ENCODE assay signal across 1 cellular context in the genomic region with DNA sequence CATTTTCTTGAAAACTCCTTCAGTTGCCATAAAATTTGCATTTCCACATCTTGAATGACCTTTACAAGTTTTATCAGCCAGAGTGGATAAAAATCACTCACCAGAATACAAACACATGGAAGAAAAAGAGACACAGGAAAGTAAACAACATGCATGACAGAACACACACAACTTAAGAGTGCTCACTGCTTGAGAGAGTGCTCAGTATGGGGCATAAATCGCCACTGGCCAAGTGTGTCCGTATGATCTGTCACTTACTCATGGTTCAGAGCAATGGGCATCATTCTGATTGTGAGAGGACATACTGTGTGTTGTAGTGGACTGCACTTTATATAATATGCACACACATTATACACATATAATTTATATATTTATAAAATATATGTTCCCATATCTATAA.
TF ChIP-seq lines count a peak whose summit lies in the region.

No MANE protein-coding gene starts in this region.

TF ChIP-seq in GM23338, 12 proteins besides CTCF, POLR2A, EP300 and RAD21 (continued from another document):
- TF ChIP-seq ZNF462 (CRISPR knock-in tag; IDR thresholded peaks at IDR 0.05) = no peak
- no peak for TF ChIP-seq ZNF114 (CRISPR knock-in tag; IDR thresholded peaks at IDR 0.05)
- TF ChIP-seq, protein P1, sequence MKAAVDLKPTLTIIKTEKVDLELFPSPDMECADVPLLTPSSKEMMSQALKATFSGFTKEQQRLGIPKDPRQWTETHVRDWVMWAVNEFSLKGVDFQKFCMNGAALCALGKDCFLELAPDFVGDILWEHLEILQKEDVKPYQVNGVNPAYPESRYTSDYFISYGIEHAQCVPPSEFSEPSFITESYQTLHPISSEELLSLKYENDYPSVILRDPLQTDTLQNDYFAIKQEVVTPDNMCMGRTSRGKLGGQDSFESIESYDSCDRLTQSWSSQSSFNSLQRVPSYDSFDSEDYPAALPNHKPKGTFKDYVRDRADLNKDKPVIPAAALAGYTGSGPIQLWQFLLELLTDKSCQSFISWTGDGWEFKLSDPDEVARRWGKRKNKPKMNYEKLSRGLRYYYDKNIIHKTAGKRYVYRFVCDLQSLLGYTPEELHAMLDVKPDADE (IDR thresholded peaks at IDR 0.05) = no peak
- TF ChIP-seq JUNB (IDR thresholded peaks at IDR 0.05; ENCODE audit: unreplicated experiment) = no peak
- TF ChIP-seq EZH2 (IDR thresholded peaks at IDR 0.05; ENCODE audit: low read depth, unreplicated experiment) = no peak
- no peak for TF ChIP-seq NANOG (IDR thresholded peaks at IDR 0.05; ENCODE audit: borderline replicate concordance)
- TF ChIP-seq STAT1 (IDR thresholded peaks at IDR 0.05; ENCODE audit: unreplicated experiment) = no peak
- TF ChIP-seq EZH2phosphoT487 (IDR thresholded peaks at IDR 0.05; ENCODE audit: unreplicated experiment) = no peak
- TF ChIP-seq, protein P2, sequence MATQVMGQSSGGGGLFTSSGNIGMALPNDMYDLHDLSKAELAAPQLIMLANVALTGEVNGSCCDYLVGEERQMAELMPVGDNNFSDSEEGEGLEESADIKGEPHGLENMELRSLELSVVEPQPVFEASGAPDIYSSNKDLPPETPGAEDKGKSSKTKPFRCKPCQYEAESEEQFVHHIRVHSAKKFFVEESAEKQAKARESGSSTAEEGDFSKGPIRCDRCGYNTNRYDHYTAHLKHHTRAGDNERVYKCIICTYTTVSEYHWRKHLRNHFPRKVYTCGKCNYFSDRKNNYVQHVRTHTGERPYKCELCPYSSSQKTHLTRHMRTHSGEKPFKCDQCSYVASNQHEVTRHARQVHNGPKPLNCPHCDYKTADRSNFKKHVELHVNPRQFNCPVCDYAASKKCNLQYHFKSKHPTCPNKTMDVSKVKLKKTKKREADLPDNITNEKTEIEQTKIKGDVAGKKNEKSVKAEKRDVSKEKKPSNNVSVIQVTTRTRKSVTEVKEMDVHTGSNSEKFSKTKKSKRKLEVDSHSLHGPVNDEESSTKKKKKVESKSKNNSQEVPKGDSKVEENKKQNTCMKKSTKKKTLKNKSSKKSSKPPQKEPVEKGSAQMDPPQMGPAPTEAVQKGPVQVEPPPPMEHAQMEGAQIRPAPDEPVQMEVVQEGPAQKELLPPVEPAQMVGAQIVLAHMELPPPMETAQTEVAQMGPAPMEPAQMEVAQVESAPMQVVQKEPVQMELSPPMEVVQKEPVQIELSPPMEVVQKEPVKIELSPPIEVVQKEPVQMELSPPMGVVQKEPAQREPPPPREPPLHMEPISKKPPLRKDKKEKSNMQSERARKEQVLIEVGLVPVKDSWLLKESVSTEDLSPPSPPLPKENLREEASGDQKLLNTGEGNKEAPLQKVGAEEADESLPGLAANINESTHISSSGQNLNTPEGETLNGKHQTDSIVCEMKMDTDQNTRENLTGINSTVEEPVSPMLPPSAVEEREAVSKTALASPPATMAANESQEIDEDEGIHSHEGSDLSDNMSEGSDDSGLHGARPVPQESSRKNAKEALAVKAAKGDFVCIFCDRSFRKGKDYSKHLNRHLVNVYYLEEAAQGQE (IDR thresholded peaks at IDR 0.05; ENCODE audit: unreplicated experiment) = no peak
